Comparison of ENCODE assay signal across 17 cellular contexts in genomic region chr2:167480232-167480985, GRCh38.
A peak's percentile ranks its signal among the peaks of the same experiment; 100 is the strongest.
DNase-seq lines count a peak whose midpoint lies in the region; ATAC-seq, FAIRE-seq and TF ChIP-seq lines count a peak whose summit lies in the region.
"Had no signal": no experiment of that assay in that cellular context is flagged by ENCODE, and none has a peak within 500 bp of the region (broad histone marks: within the 10 kb centered on the region; RNA-seq: fewer than 3 reads in every experiment).

No MANE protein-coding gene starts in this region.

- H3K4me2 ChIP-seq in OCI-LY3 (ENCODE audit: low read length) = peak overlapping the region; percentile 74

- H3K79me2 ChIP-seq in OCI-LY3 (ENCODE audit: low read length) = no peaks in the 10 kb centered on the region
- H3K79me2 ChIP-seq: parathyroid adenoma had no signal

- FAIRE-seq in GM19239 (lab: Jason Lieb, UNC) = no peak

- DNase-seq in GM12865 (ENCODE audit: low read depth) = peak; percentile 40
- DNase-seq in activated CD4-positive, alpha-beta T cell treated with anti-CD3 and anti-CD28 coated beads, Interleukin-2, amount 10 ng/mL, durations not matched to agents 7 days and 5 days = no peak
- no peak for DNase-seq in stimulated activated CD4-positive, alpha-beta T cell treated with anti-CD3 and anti-CD28 coated beads, Interleukin-15, amount 100 ng/mL, for 24 hours
- DNase-seq in GM19239 (ENCODE audit: insufficient read length, low spot score) = no peak
- DNase-seq: activated CD4-positive, alpha-beta T cell treated with anti-CD3 and anti-CD28 coated beads, Interleukin-2, amount 10 ng/mL, durations not matched to agents 24 days and 14 days; BE2C; KG1; NCI-H1694; NCI-H524 treated with DMSO at 0.1 percent for 48 hours; RPMI8226; T-helper 17 cell had no signal

- no peak overlapping the region for H3K9ac ChIP-seq in OCI-LY3 (ENCODE audit: low read length)
- H3K9ac ChIP-seq: parathyroid adenoma had no signal

- H3K27me3 ChIP-seq in OCI-LY3 (ENCODE audit: low read depth, low read length) = no peaks in the 10 kb centered on the region
- H3K27me3 ChIP-seq: BE2C had no signal

- no peaks in the 10 kb centered on the region for H3K4me1 Mint-ChIP-seq in activated CD4-positive, alpha-beta T cell treated with anti-CD3 and anti-CD28 coated beads, Interleukin-2, amount 10 ng/mL, durations not matched to agents 7 days and 5 days
- H3K4me1 Mint-ChIP-seq: activated CD4-positive, alpha-beta T cell treated with anti-CD3 and anti-CD28 coated beads, Interleukin-2, amount 10 ng/mL, durations not matched to agents 24 days and 14 days; T-helper 17 cell had no signal

- no peak overlapping the region for H3K27ac Mint-ChIP-seq in activated CD4-positive, alpha-beta T cell treated with anti-CD3 and anti-CD28 coated beads, Interleukin-2, amount 10 ng/mL, durations not matched to agents 7 days and 5 days
- H3K27ac Mint-ChIP-seq: activated CD4-positive, alpha-beta T cell treated with anti-CD3 and anti-CD28 coated beads, Interleukin-2, amount 10 ng/mL, durations not matched to agents 24 days and 14 days; T-helper 17 cell had no signal

- H3K4me3 Mint-ChIP-seq in activated CD4-positive, alpha-beta T cell treated with anti-CD3 and anti-CD28 coated beads, Interleukin-2, amount 10 ng/mL, durations not matched to agents 7 days and 5 days = no peak overlapping the region
- H3K4me3 Mint-ChIP-seq: activated CD4-positive, alpha-beta T cell treated with anti-CD3 and anti-CD28 coated beads, Interleukin-2, amount 10 ng/mL, durations not matched to agents 24 days and 14 days; T-helper 17 cell had no signal

- CTCF ChIA-PET in activated CD4-positive, alpha-beta T cell treated with anti-CD3 and anti-CD28 coated beads, Interleukin-2, amount 10 ng/mL, durations not matched to agents 7 days and 5 days (lab: Charles Lee) = no interaction called here

- 88 to 95% methylated on average over 4 of the region's 6 CpGs for WGBS in mesodermal cell (ENCODE audit: insufficient coverage in 2 of 2), 2 experiments

- H3K9me3 Mint-ChIP-seq in activated CD4-positive, alpha-beta T cell treated with anti-CD3 and anti-CD28 coated beads, Interleukin-2, amount 10 ng/mL, durations not matched to agents 7 days and 5 days = no peaks in the 10 kb centered on the region
- H3K9me3 Mint-ChIP-seq: activated CD4-positive, alpha-beta T cell treated with anti-CD3 and anti-CD28 coated beads, Interleukin-2, amount 10 ng/mL, durations not matched to agents 24 days and 14 days had no signal

- TF ChIP-seq CTCF in GM12865 (IDR thresholded peaks at IDR 0.05; ENCODE audit: insufficient read depth, low read depth, low read length, missing control alignments) (no peak), OCI-LY3 (IDR thresholded peaks at IDR 0.05; ENCODE audit: low read depth, low read length) (no peak)

- H3K36me3 ChIP-seq in OCI-LY3 (replicated peaks; ENCODE audit: low read depth, low read length) = no peaks in the 10 kb centered on the region
- no peaks in the 10 kb centered on the region for H3K36me3 ChIP-seq in mesodermal cell (ENCODE audit: control insufficient read depth, insufficient read depth, low read length)
- H3K36me3 ChIP-seq: BE2C had no signal

- H3K9me3 ChIP-seq in OCI-LY3 (ENCODE audit: insufficient read depth, low read length) (no peaks in the 10 kb centered on the region), mesodermal cell (ENCODE audit: control insufficient read depth, low read length) (no peaks in the 10 kb centered on the region)
- H3K9me3 ChIP-seq: BE2C had no signal

- no peaks in the 10 kb centered on the region for H3K27me3 Mint-ChIP-seq in activated CD4-positive, alpha-beta T cell treated with anti-CD3 and anti-CD28 coated beads, Interleukin-2, amount 10 ng/mL, durations not matched to agents 7 days and 5 days
- H3K27me3 Mint-ChIP-seq: activated CD4-positive, alpha-beta T cell treated with anti-CD3 and anti-CD28 coated beads, Interleukin-2, amount 10 ng/mL, durations not matched to agents 24 days and 14 days; T-helper 17 cell had no signal

- H3K27ac ChIP-seq in OCI-LY3 (ENCODE audit: low read length) = no peak overlapping the region
- H3K27ac ChIP-seq in mesodermal cell (ENCODE audit: low read depth, low read length, severe bottlenecking) = peak overlapping the region; percentile 1
- H3K27ac ChIP-seq: epithelial cell of prostate, parathyroid adenoma had no signal

- no peaks in the 10 kb centered on the region for H3K36me3 Mint-ChIP-seq in activated CD4-positive, alpha-beta T cell treated with anti-CD3 and anti-CD28 coated beads, Interleukin-2, amount 10 ng/mL, durations not matched to agents 7 days and 5 days (ENCODE audit: low read depth)

- H3K4me1 ChIP-seq in OCI-LY3 (ENCODE audit: low read length) = peaks cover 6% of the 10 kb centered on the region
- peaks cover 10% of the 10 kb centered on the region for H3K4me1 ChIP-seq in mesodermal cell (ENCODE audit: control insufficient read depth, insufficient read depth, low read length, poor library complexity, severe bottlenecking)
- H3K4me1 ChIP-seq: BE2C, parathyroid adenoma had no signal

- H2AFZ ChIP-seq in OCI-LY3 (ENCODE audit: low read depth, low read length) = peak overlapping the region; percentile 99
- H2AFZ ChIP-seq: parathyroid adenoma had no signal

- ATAC-seq in HG02852 (IDR thresholded peaks at IDR 0.05; ENCODE audit: unreplicated experiment) (peak; percentile 58), HG02759 (IDR thresholded peaks at IDR 0.05; ENCODE audit: unreplicated experiment) (no peak)
- ATAC-seq: T-helper 17 cell had no signal

- peak overlapping the region; percentile 37 for H3K4me3 ChIP-seq in GM12865 (ENCODE audit: low read depth, low read length)
- peak overlapping the region; percentile 65 for H3K4me3 ChIP-seq in OCI-LY3 (ENCODE audit: low read length)
- H3K4me3 ChIP-seq in mesodermal cell (ENCODE audit: extremely low read depth, insufficient read depth, low read length, poor library complexity, severe bottlenecking) = no peak overlapping the region

- no peaks in the 10 kb centered on the region for H4K20me1 ChIP-seq in OCI-LY3 (ENCODE audit: insufficient read depth, low read length)

- POLR2A ChIA-PET in activated CD4-positive, alpha-beta T cell treated with anti-CD3 and anti-CD28 coated beads, Interleukin-2, amount 10 ng/mL, durations not matched to agents 7 days and 5 days (lab: Charles Lee) = no interaction called here
